ENCODE assay signal across 8 cellular contexts in genomic region chr5:138178516-138179276, GRCh38. TPM values are rescaled to one million over a fixed set of nuclear protein-coding genes. Genes with fewer than 3 reads are reported as not detected.
DNase-seq lines count a peak whose midpoint lies in the region; ATAC-seq and TF ChIP-seq lines count a peak whose summit lies in the region.

Gene BRD8, minus strand, starts transcription at chr5:138178630. Its CDS starts 16 bp downstream, at chr5:138178614.
Gene KIF20A, plus strand, starts transcription at chr5:138179112. Its CDS starts 569 bp downstream, at chr5:138179681.

- WGBS in aorta, 2 donors = 0% methylated on average over 41 of the region's 41 CpGs

- H3K36me3 ChIP-seq in rectal smooth muscle tissue (ENCODE audit: control insufficient read depth, insufficient read depth, low read length) (peaks cover 3% of the 10 kb centered on the region), aorta (ENCODE audit: control insufficient read depth in 1 of 2, insufficient read depth in 2 of 2, low read length in 1 of 2) (peaks cover 0 to 2% of the 10 kb centered on the region in 2 donors)

- H3K9ac ChIP-seq in rectal smooth muscle tissue (ENCODE audit: low read length) = peak within 1 kb of the TSS; percentile 71

- H3K4me3 ChIP-seq in astrocyte of the cerebellum (ENCODE audit: low read depth, low read length) (peak within 1 kb of the TSS; percentile 85), rectal smooth muscle tissue (ENCODE audit: low read length) (peak within 1 kb of the TSS; percentile 97), aorta (ENCODE audit: low read length in 2 of 2) (peak within 1 kb of the TSS; percentile 76 to 94)

- in situ Hi-C loops in astrocyte of the cerebellum (cut with HindIII; ENCODE audit: low sequenced_read_pairs) = no loop called here

- intact Hi-C loops in T-helper 2 cell treated with Interferon-gamma antibody and Interleukin-4, amounts not matched to agents 100 ng/mL and 5 ng/mL, for 36 hours (cut with micrococcal nuclease) = loop anchor here (1.0 kb wide), 9 partner anchors 35 to 397 kb away; partner anchors contain the start of genes CDC23, CDC25C, EGR1 and ETF1
- intact Hi-C loops in aorta (cut with DNase I) = no loop called here

- H3K27ac ChIP-seq in rectal smooth muscle tissue (ENCODE audit: low read depth, low read length) = peak within 1 kb of the TSS; percentile 89
- peak within 1 kb of the TSS in 1 of 2 donors; percentile 80 for H3K27ac ChIP-seq in aorta (ENCODE audit: low read depth in 1 of 2, low read length in 2 of 2)

- H3K4me1 ChIP-seq in rectal smooth muscle tissue (ENCODE audit: control insufficient read depth, insufficient read depth, low read length) (peaks cover 6% of the 10 kb centered on the region), aorta (ENCODE audit: control insufficient read depth in 1 of 2, insufficient read depth in 2 of 2, low read length in 2 of 2) (no peaks in the 10 kb centered on the region)

- peak; percentile 85 to 87 for DNase-seq in NCI-H1930 (lab: John Stamatoyannopoulos, UW)
- peak; percentile 91 for DNase-seq in astrocyte of the cerebellum (ENCODE audit: low read depth)
- DNase-seq in hepatic stellate cell (ENCODE audit: low spot score) = peak; percentile 90
- peak; percentile 95 to 98 for DNase-seq in aorta

- no peak for TF ChIP-seq CTCF in astrocyte of the cerebellum (IDR thresholded peaks at IDR 0.05; ENCODE audit: low read depth, low read length, missing control alignments)

- H3K27me3 ChIP-seq in rectal smooth muscle tissue (ENCODE audit: control insufficient read depth, insufficient read depth, low read length) (no peaks in the 10 kb centered on the region), aorta (ENCODE audit: control insufficient read depth in 1 of 2, insufficient read depth in 2 of 2, low read length in 1 of 2) (no peaks in the 10 kb centered on the region)

- H3K9me3 ChIP-seq in aorta (ENCODE audit: control insufficient read depth, low read length) = no peaks in the 10 kb centered on the region

- ATAC-seq in GM18508 (IDR thresholded peaks at IDR 0.05; ENCODE audit: insufficient read depth, unreplicated experiment) (peak; percentile 78), HG02973 (IDR thresholded peaks at IDR 0.05; ENCODE audit: unreplicated experiment) (peak; percentile 80), aorta (ENCODE audit: low FRiP score) (peak; percentile 98)

RNA-seq across cellular contexts. Expression of gene BRD8, which starts in this region (rescaled TPM):
- 54.6 and 62.0 TPM in 2 replicates for total RNA-seq in T-helper 2 cell treated with Interferon-gamma antibody and Interleukin-4, amounts not matched to agents 100 ng/mL and 5 ng/mL, for 36 hours
- total RNA-seq in aorta = 10 to 100 TPM; 36.0 to 60.6 TPM
- 10 to 100 TPM; 21.2 to 62.6 TPM for polyA plus RNA-seq in aorta

RNA-seq across cellular contexts. Expression of gene KIF20A, which starts in this region (rescaled TPM):
- 40.2 and 42.9 TPM in 2 replicates for total RNA-seq in T-helper 2 cell treated with Interferon-gamma antibody and Interleukin-4, amounts not matched to agents 100 ng/mL and 5 ng/mL, for 36 hours
- total RNA-seq in aorta = 1 to 10 TPM in 1 of 2 donors, under 1 TPM in 1; 0.26 to 1.9 TPM
- 1 to 10 TPM in 1 of 2 donors, under 1 TPM in 1; 0.10 to 1.4 TPM for polyA plus RNA-seq in aorta

Comparison
In these comparisons a context has a peak if more than half of its experiments do, and no peak if none do; other contexts are left out.
1. RNA of gene KIF20A (total RNA-seq): 40.2 to 42.9 TPM in T-helper 2 cell treated with Interferon-gamma antibody and Interleukin-4, amounts not matched to agents 100 ng/mL and 5 ng/mL, for 36 hours; 0.26 to 1.9 TPM in aorta; every median in the first group is over 10 times any median in the second.
2. Peak in every context shown above with its lines, with median percentiles within 50 percentile points of each other: ATAC-seq, DNase-seq and H3K4me3 ChIP-seq.